ENCODE assay signal across 29 cellular contexts in genomic region chr12:46134852-46135251, GRCh38.
"Had no signal": no experiment of that assay in that cellular context is flagged by ENCODE, and none has a peak within 500 bp of the region (broad histone marks: within the 10 kb centered on the region; RNA-seq: fewer than 3 reads in every experiment).

No MANE protein-coding gene starts in this region.

- H3K4me1 Mint-ChIP-seq: activated CD4-positive, alpha-beta memory T cell treated with anti-CD3 and anti-CD28 coated beads, Interleukin-2, amount 10 ng/mL, durations not matched to agents 7 days and 5 days; activated CD8-positive, alpha-beta memory T cell treated with anti-CD3 and anti-CD28 coated beads, Interleukin-2, amount 10 ng/mL, durations not matched to agents 7 days and 5 days; activated naive CD4-positive, alpha-beta T cell treated with anti-CD3 and anti-CD28 coated beads, Interleukin-2, amount 50 U/mL, for 24 hours; activated naive CD8-positive, alpha-beta T cell treated with anti-CD3 and anti-CD28 coated beads, Interleukin-2, amount 10 ng/mL, durations not matched to agents 7 days and 5 days had no signal

- ATAC-seq: activated CD8-positive, alpha-beta memory T cell treated with anti-CD3 and anti-CD28 coated beads, Interleukin-2, amount 10 ng/mL, durations not matched to agents 7 days and 5 days; K562; Panc1 had no signal

- H3K36me3 ChIP-seq: ascending aorta, SJCRH30, WERI-Rb-1 had no signal

- H3K4me3 ChIP-seq: ascending aorta, K562, SJCRH30, SK-N-MC had no signal

- H3K9me3 Mint-ChIP-seq: activated CD4-positive, alpha-beta memory T cell treated with anti-CD3 and anti-CD28 coated beads, Interleukin-2, amount 10 ng/mL, durations not matched to agents 7 days and 5 days; activated naive CD4-positive, alpha-beta T cell treated with anti-CD3 and anti-CD28 coated beads, Interleukin-2, amount 50 U/mL, for 24 hours; activated naive CD8-positive, alpha-beta T cell treated with anti-CD3 and anti-CD28 coated beads, Interleukin-2, amount 10 ng/mL, durations not matched to agents 7 days and 5 days; activated T-helper 2 cell treated with anti-CD3 and anti-CD28 coated beads, Interferon-gamma antibody, Interleukin-2, Interleukin-4, amounts not matched to agents 10 μg/mL and 5 μg/mL and 100 μg/mL, durations not matched to agents 14 hours and 24 hours and 36 hours had no signal

- H3K27me3 Mint-ChIP-seq: activated naive CD4-positive, alpha-beta T cell treated with anti-CD3 and anti-CD28 coated beads, Interleukin-2, amount 50 U/mL, for 24 hours had no signal

- H3K4me3 Mint-ChIP-seq: activated CD4-positive, alpha-beta memory T cell treated with anti-CD3 and anti-CD28 coated beads, Interleukin-2, amount 10 ng/mL, durations not matched to agents 7 days and 5 days; activated CD8-positive, alpha-beta memory T cell treated with anti-CD3 and anti-CD28 coated beads, Interleukin-2, amount 10 ng/mL, durations not matched to agents 7 days and 5 days; activated naive CD4-positive, alpha-beta T cell treated with anti-CD3 and anti-CD28 coated beads, Interleukin-2, amount 50 U/mL, for 24 hours; activated naive CD8-positive, alpha-beta T cell treated with anti-CD3 and anti-CD28 coated beads, Interleukin-2, amount 10 ng/mL, durations not matched to agents 7 days and 5 days had no signal

- DNase-seq: activated CD4-positive, alpha-beta memory T cell treated with anti-CD3 and anti-CD28 coated beads, Interleukin-2, amount 10 ng/mL, durations not matched to agents 7 days and 5 days; activated CD4-positive, alpha-beta T cell treated with anti-CD3 and anti-CD28 coated beads for 1 hour; activated CD4-positive, alpha-beta T cell treated with anti-CD3 and anti-CD28 coated beads for 48 hours; activated CD4-positive, CD25-positive, alpha-beta regulatory T cell; activated CD8-positive, alpha-beta memory T cell treated with anti-CD3 and anti-CD28 coated beads for 24 hours; activated CD8-positive, alpha-beta memory T cell treated with anti-CD3 and anti-CD28 coated beads, Interleukin-2, amount 10 ng/mL, durations not matched to agents 7 days and 5 days; activated CD8-positive, alpha-beta memory T cell treated with anti-CD3 and anti-CD28 coated beads, Interleukin-2, amount 50 U/mL, for 48 hours; activated gamma-delta T cell; activated naive CD4-positive, alpha-beta T cell treated with Interleukin-2 at 50 U/mL for 16 hours; activated naive CD8-positive, alpha-beta T cell treated with anti-CD3 and anti-CD28 coated beads, Interleukin-2, amount 10 ng/mL, durations not matched to agents 7 days and 5 days; activated T-cell treated with anti-CD3 and anti-CD28 coated beads, Interleukin-2, amount 50 U/mL, for 48 hours; amygdala; NCI-H1092 treated with DMSO at 0.1 percent for 48 hours; NCI-H1417 treated with DMSO at 0.1 percent for 48 hours; NCI-H187 treated with DMSO at 0.1 percent for 48 hours; NCI-H2081; NCI-H2171 treated with DMSO at 0.1 percent for 48 hours; NCI-H345; NCI-H524 treated with DMSO at 0.1 percent for 48 hours; SHP77; T1000; WERI-Rb-1 had no signal

- H3K27me3 ChIP-seq: ascending aorta, SJCRH30 had no signal

- H3K27ac Mint-ChIP-seq: activated CD4-positive, alpha-beta memory T cell treated with anti-CD3 and anti-CD28 coated beads, Interleukin-2, amount 10 ng/mL, durations not matched to agents 7 days and 5 days; activated CD8-positive, alpha-beta memory T cell treated with anti-CD3 and anti-CD28 coated beads, Interleukin-2, amount 10 ng/mL, durations not matched to agents 7 days and 5 days; activated naive CD4-positive, alpha-beta T cell treated with anti-CD3 and anti-CD28 coated beads, Interleukin-2, amount 50 U/mL, for 24 hours; activated naive CD8-positive, alpha-beta T cell treated with anti-CD3 and anti-CD28 coated beads, Interleukin-2, amount 10 ng/mL, durations not matched to agents 7 days and 5 days; activated T-helper 2 cell treated with anti-CD3 and anti-CD28 coated beads, Interferon-gamma antibody, Interleukin-2, Interleukin-4, amounts not matched to agents 10 μg/mL and 5 μg/mL and 100 μg/mL, durations not matched to agents 14 hours and 24 hours and 36 hours had no signal

- H3K27ac ChIP-seq: ascending aorta, SJCRH30, SK-N-MC, WERI-Rb-1 had no signal

- H3K36me3 Mint-ChIP-seq: activated CD8-positive, alpha-beta memory T cell treated with anti-CD3 and anti-CD28 coated beads, Interleukin-2, amount 10 ng/mL, durations not matched to agents 7 days and 5 days; activated naive CD4-positive, alpha-beta T cell treated with anti-CD3 and anti-CD28 coated beads, Interleukin-2, amount 50 U/mL, for 24 hours; activated naive CD8-positive, alpha-beta T cell treated with anti-CD3 and anti-CD28 coated beads, Interleukin-2, amount 10 ng/mL, durations not matched to agents 7 days and 5 days had no signal

- H3K9me3 ChIP-seq: ascending aorta, SJCRH30 had no signal
